ENCODE assay signal across 37 cellular contexts in the genomic region with DNA sequence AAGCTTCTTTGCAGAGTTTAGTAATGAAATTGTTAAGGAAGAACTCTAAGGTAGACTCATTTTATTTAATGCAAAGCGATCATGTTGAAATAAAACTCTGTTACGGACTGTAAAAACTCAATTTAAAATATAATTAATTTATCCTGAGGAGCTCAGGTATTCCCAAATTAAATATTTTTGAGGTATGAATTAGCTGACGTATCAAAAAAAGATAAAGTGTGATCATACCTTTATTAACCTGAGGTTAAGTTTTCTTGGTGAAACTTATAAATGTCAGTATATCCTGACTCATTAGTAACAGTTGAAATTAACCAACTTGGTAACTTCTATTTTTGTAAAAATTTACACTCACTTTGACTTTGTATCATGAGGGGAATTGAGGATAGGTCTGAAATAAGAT.
"Had no signal": no experiment of that assay in that cellular context is flagged by ENCODE, and none has a peak within 500 bp of the region (broad histone marks: within the 10 kb centered on the region; RNA-seq: fewer than 3 reads in every experiment).

No MANE protein-coding gene starts in this region.

- H3K4me3 ChIP-seq: ascending aorta, cardiac muscle cell had no signal

- H3K27me3 ChIP-seq: ascending aorta, cardiac muscle cell had no signal

- H3K36me3 ChIP-seq: ascending aorta, cardiac muscle cell had no signal

- FAIRE-seq: bronchial epithelial cell, TTC549 had no signal

- H3K9me3 Mint-ChIP-seq: activated CD4-positive, alpha-beta T cell treated with anti-CD3 and anti-CD28 coated beads, Interleukin-2, amount 10 ng/mL, durations not matched to agents 7 days and 5 days; activated naive CD4-positive, alpha-beta T cell treated with anti-CD3 and anti-CD28 coated beads, Interleukin-2, amount 10 ng/mL, durations not matched to agents 7 days and 5 days; activated naive CD8-positive, alpha-beta T cell treated with anti-CD3 and anti-CD28 coated beads, Interleukin-2, amount 50 U/mL, for 24 hours; activated T-helper 2 cell treated with anti-CD3 and anti-CD28 coated beads, Interferon-gamma antibody, Interleukin-2, Interleukin-4, amounts not matched to agents 10 μg/mL and 5 μg/mL and 100 μg/mL, durations not matched to agents 14 hours and 24 hours and 36 hours; central memory CD8-positive, alpha-beta T cell; T-helper 1 cell treated with Interleukin-12 subunit alpha and Interleukin-12 subunit beta and Interleukin-4 antibody, amounts not matched to agents 30 μg/mL and 1 μg/mL, for 36 hours; T-helper 2 cell treated with Interferon-gamma antibody and Interleukin-4, amounts not matched to agents 5 μg/mL and 100 μg/mL, for 36 hours had no signal

- DNase-seq: activated B cell treated with CpG ODN at 0.5 μM for 24 hours; activated CD4-positive, alpha-beta memory T cell treated with anti-CD3 and anti-CD28 coated beads, Interleukin-2, amount 10 ng/mL, durations not matched to agents 7 days and 5 days; activated CD4-positive, alpha-beta T cell treated with anti-CD3 and anti-CD28 coated beads for 48 hours; activated CD4-positive, alpha-beta T cell treated with anti-CD3 and anti-CD28 coated beads, Interleukin-2, amount 10 ng/mL, durations not matched to agents 7 days and 5 days; activated CD4-positive, alpha-beta T cell treated with anti-CD3 and anti-CD28 coated beads, Interleukin-2, amount 50 U/mL, for 48 hours; activated CD4-positive, CD25-positive, alpha-beta regulatory T cell treated with anti-CD3 and anti-CD28 coated beads, Interleukin-2, amount 50 U/mL, for 72 hours; activated CD8-positive, alpha-beta memory T cell treated with anti-CD3 and anti-CD28 coated beads for 24 hours; activated CD8-positive, alpha-beta memory T cell treated with anti-CD3 and anti-CD28 coated beads, Interleukin-2, amount 10 ng/mL, durations not matched to agents 7 days and 5 days; activated CD8-positive, alpha-beta memory T cell treated with anti-CD3 and anti-CD28 coated beads, Interleukin-2, amount 50 U/mL, for 48 hours; activated CD8-positive, alpha-beta T cell treated with anti-CD3 and anti-CD28 coated beads, Interleukin-2, amount 10 ng/mL, durations not matched to agents 7 days and 5 days; activated effector memory CD4-positive, alpha-beta T cell treated with Interleukin-2 at 50 U/mL for 16 hours; activated gamma-delta T cell; activated naive CD4-positive, alpha-beta T cell treated with anti-CD3 and anti-CD28 coated beads, Interleukin-2, amount 10 ng/mL, durations not matched to agents 7 days and 5 days; activated naive CD4-positive, alpha-beta T cell treated with Interleukin-2 at 50 U/mL for 16 hours; activated naive CD8-positive, alpha-beta T cell treated with anti-CD3 and anti-CD28 coated beads, Interleukin-2, amount 10 ng/mL, durations not matched to agents 7 days and 5 days; activated naive CD8-positive, alpha-beta T cell treated with anti-CD3 and anti-CD28 coated beads, Interleukin-2, amount 50 U/mL, for 24 hours; activated T-cell treated with anti-CD3 and anti-CD28 coated beads, Interleukin-2, amount 50 U/mL, for 24 hours; activated T-cell treated with anti-CD3 and anti-CD28 coated beads, Interleukin-2, amount 50 U/mL, for 48 hours; amygdala; anterior cingulate cortex; caudate nucleus; cerebellar nuclear complex; T-helper 1 cell; T-helper 2 cell; T-helper 9 cell had no signal

- H3K27ac Mint-ChIP-seq: activated B cell treated with CpG ODN at 0.5 μM for 24 hours; activated CD4-positive, alpha-beta memory T cell treated with anti-CD3 and anti-CD28 coated beads, Interleukin-2, amount 10 ng/mL, durations not matched to agents 7 days and 5 days; activated CD4-positive, alpha-beta T cell treated with anti-CD3 and anti-CD28 coated beads, Interleukin-2, amount 10 ng/mL, durations not matched to agents 7 days and 5 days; activated CD8-positive, alpha-beta memory T cell treated with anti-CD3 and anti-CD28 coated beads, Interleukin-2, amount 10 ng/mL, durations not matched to agents 7 days and 5 days; activated CD8-positive, alpha-beta T cell treated with anti-CD3 and anti-CD28 coated beads, Interleukin-2, amount 10 ng/mL, durations not matched to agents 7 days and 5 days; activated naive CD4-positive, alpha-beta T cell treated with anti-CD3 and anti-CD28 coated beads, Interleukin-2, amount 10 ng/mL, durations not matched to agents 7 days and 5 days; activated naive CD4-positive, alpha-beta T cell treated with anti-CD3 and anti-CD28 coated beads, Interleukin-2, amount 50 U/mL, for 24 hours; activated naive CD8-positive, alpha-beta T cell; activated naive CD8-positive, alpha-beta T cell treated with anti-CD3 and anti-CD28 coated beads, Interleukin-2, amount 10 ng/mL, durations not matched to agents 7 days and 5 days; activated naive CD8-positive, alpha-beta T cell treated with anti-CD3 and anti-CD28 coated beads, Interleukin-2, amount 50 U/mL, for 24 hours; activated T-cell treated with anti-CD3 and anti-CD28 coated beads, Interleukin-2, amount 50 U/mL, for 24 hours; activated T-helper 2 cell treated with anti-CD3 and anti-CD28 coated beads, Interferon-gamma antibody, Interleukin-2, Interleukin-4, amounts not matched to agents 10 μg/mL and 5 μg/mL and 100 μg/mL, durations not matched to agents 14 hours and 24 hours and 36 hours; brain; T-helper 1 cell treated with Interleukin-12 subunit alpha and Interleukin-12 subunit beta and Interleukin-4 antibody, amounts not matched to agents 30 μg/mL and 1 μg/mL, for 36 hours; T-helper 2 cell treated with Interferon-gamma antibody and Interleukin-4, amounts not matched to agents 5 μg/mL and 100 μg/mL, for 36 hours had no signal

- H3K4me3 Mint-ChIP-seq: activated B cell treated with CpG ODN at 0.5 μM for 24 hours; activated CD4-positive, alpha-beta memory T cell treated with anti-CD3 and anti-CD28 coated beads, Interleukin-2, amount 10 ng/mL, durations not matched to agents 7 days and 5 days; activated CD4-positive, alpha-beta T cell treated with anti-CD3 and anti-CD28 coated beads, Interleukin-2, amount 10 ng/mL, durations not matched to agents 7 days and 5 days; activated CD8-positive, alpha-beta memory T cell treated with anti-CD3 and anti-CD28 coated beads, Interleukin-2, amount 10 ng/mL, durations not matched to agents 7 days and 5 days; activated CD8-positive, alpha-beta T cell treated with anti-CD3 and anti-CD28 coated beads, Interleukin-2, amount 10 ng/mL, durations not matched to agents 7 days and 5 days; activated naive CD4-positive, alpha-beta T cell treated with anti-CD3 and anti-CD28 coated beads, Interleukin-2, amount 10 ng/mL, durations not matched to agents 7 days and 5 days; activated naive CD4-positive, alpha-beta T cell treated with anti-CD3 and anti-CD28 coated beads, Interleukin-2, amount 50 U/mL, for 24 hours; activated naive CD8-positive, alpha-beta T cell; activated naive CD8-positive, alpha-beta T cell treated with anti-CD3 and anti-CD28 coated beads, Interleukin-2, amount 10 ng/mL, durations not matched to agents 7 days and 5 days; activated naive CD8-positive, alpha-beta T cell treated with anti-CD3 and anti-CD28 coated beads, Interleukin-2, amount 50 U/mL, for 24 hours; activated T-cell treated with anti-CD3 and anti-CD28 coated beads, Interleukin-2, amount 50 U/mL, for 24 hours; brain; central memory CD8-positive, alpha-beta T cell; T-helper 1 cell treated with Interleukin-12 subunit alpha and Interleukin-12 subunit beta and Interleukin-4 antibody, amounts not matched to agents 30 μg/mL and 1 μg/mL, for 36 hours; T-helper 2 cell treated with Interferon-gamma antibody and Interleukin-4, amounts not matched to agents 5 μg/mL and 100 μg/mL, for 36 hours had no signal

- H3K27me3 Mint-ChIP-seq: activated B cell treated with CpG ODN at 0.5 μM for 24 hours; activated CD4-positive, alpha-beta memory T cell treated with anti-CD3 and anti-CD28 coated beads, Interleukin-2, amount 10 ng/mL, durations not matched to agents 7 days and 5 days; activated CD4-positive, alpha-beta T cell treated with anti-CD3 and anti-CD28 coated beads, Interleukin-2, amount 10 ng/mL, durations not matched to agents 7 days and 5 days; activated CD8-positive, alpha-beta memory T cell treated with anti-CD3 and anti-CD28 coated beads, Interleukin-2, amount 10 ng/mL, durations not matched to agents 7 days and 5 days; activated naive CD4-positive, alpha-beta T cell treated with anti-CD3 and anti-CD28 coated beads, Interleukin-2, amount 10 ng/mL, durations not matched to agents 7 days and 5 days; activated naive CD4-positive, alpha-beta T cell treated with anti-CD3 and anti-CD28 coated beads, Interleukin-2, amount 50 U/mL, for 24 hours; activated naive CD8-positive, alpha-beta T cell; activated naive CD8-positive, alpha-beta T cell treated with anti-CD3 and anti-CD28 coated beads, Interleukin-2, amount 10 ng/mL, durations not matched to agents 7 days and 5 days; activated naive CD8-positive, alpha-beta T cell treated with anti-CD3 and anti-CD28 coated beads, Interleukin-2, amount 50 U/mL, for 24 hours; activated T-cell treated with anti-CD3 and anti-CD28 coated beads, Interleukin-2, amount 50 U/mL, for 24 hours; central memory CD8-positive, alpha-beta T cell had no signal

- H3K9me3 ChIP-seq: ascending aorta had no signal

- H3K4me1 Mint-ChIP-seq: activated B cell treated with CpG ODN at 0.5 μM for 24 hours; activated CD4-positive, alpha-beta memory T cell treated with anti-CD3 and anti-CD28 coated beads, Interleukin-2, amount 10 ng/mL, durations not matched to agents 7 days and 5 days; activated CD4-positive, alpha-beta T cell treated with anti-CD3 and anti-CD28 coated beads, Interleukin-2, amount 10 ng/mL, durations not matched to agents 7 days and 5 days; activated CD8-positive, alpha-beta memory T cell treated with anti-CD3 and anti-CD28 coated beads, Interleukin-2, amount 10 ng/mL, durations not matched to agents 7 days and 5 days; activated naive CD4-positive, alpha-beta T cell treated with anti-CD3 and anti-CD28 coated beads, Interleukin-2, amount 10 ng/mL, durations not matched to agents 7 days and 5 days; activated naive CD4-positive, alpha-beta T cell treated with anti-CD3 and anti-CD28 coated beads, Interleukin-2, amount 50 U/mL, for 24 hours; activated naive CD8-positive, alpha-beta T cell treated with anti-CD3 and anti-CD28 coated beads, Interleukin-2, amount 10 ng/mL, durations not matched to agents 7 days and 5 days; activated naive CD8-positive, alpha-beta T cell treated with anti-CD3 and anti-CD28 coated beads, Interleukin-2, amount 50 U/mL, for 24 hours; brain; central memory CD8-positive, alpha-beta T cell had no signal

- ATAC-seq: activated CD8-positive, alpha-beta memory T cell treated with anti-CD3 and anti-CD28 coated beads, Interleukin-2, amount 10 ng/mL, durations not matched to agents 7 days and 5 days; activated CD8-positive, alpha-beta T cell treated with anti-CD3 and anti-CD28 coated beads, Interleukin-2, amount 10 ng/mL, durations not matched to agents 7 days and 5 days; activated naive CD8-positive, alpha-beta T cell treated with anti-CD3 and anti-CD28 coated beads, Interleukin-2, amount 50 U/mL, for 24 hours had no signal

- H3K27ac ChIP-seq: ascending aorta, cardiac muscle cell, VCaP had no signal

- H3K4me1 ChIP-seq: ascending aorta had no signal
